ENCODE assay signal across 13 cellular contexts in genomic region chr22:19910180-19910744, GRCh38. TPM values are rescaled to one million over a fixed set of nuclear protein-coding genes. Genes with fewer than 3 reads are reported as not detected.
DNase-seq lines count a peak whose midpoint lies in the region; ATAC-seq, FAIRE-seq and TF ChIP-seq lines count a peak whose summit lies in the region.
"Had no signal": no experiment of that assay in that cellular context is flagged by ENCODE, and none has a peak within 500 bp of the region (broad histone marks: within the 10 kb centered on the region; RNA-seq: fewer than 3 reads in every experiment).

No MANE protein-coding gene starts in this region.

- ATAC-seq in T-helper 17 cell (no peak), HepG2 (peak; percentile 15; the same call in 2 of the 3 replicates), GM18909 (IDR thresholded peaks at IDR 0.05; ENCODE audit: poor library complexity, unreplicated experiment) (no peak), HG03571 (IDR thresholded peaks at IDR 0.05; ENCODE audit: unreplicated experiment) (no peak)

- POLR2A ChIA-PET in A673 (lab: Charles Lee; ENCODE audit: low non-redundant PET) = no interaction called here
- POLR2A ChIA-PET in HepG2 (lab: Yijun Ruan, JAX) = interaction anchor here (0.7 to 2.0 kb wide), 2 partner anchors 55 to 180 kb away, joined by 3 to 8 read pairs; no protein-coding TSS in a partner anchor

- no peaks in the 10 kb centered on the region for H3K79me2 ChIP-seq in HepG2 (ENCODE audit: insufficient read depth, low read length)

- TF ChIP-seq EP300 in HepG2 (IDR thresholded peaks at IDR 0.05; ENCODE audit: low read depth in 2 of 2, low read length in 2 of 2) (no peak), HepG2 (CRISPR knock-in tag; IDR thresholded peaks at IDR 0.05; ENCODE audit: borderline replicate concordance) (no peak)

- CTCF ChIA-PET in A673 (lab: Charles Lee) = interaction anchor here (0.5 to 4.8 kb wide), 13 partner anchors 9 to 335 kb away, joined by 3 to 79 read pairs (median 3); no protein-coding TSS in a partner anchor
- CTCF ChIA-PET in Calu3 (lab: Charles Lee) = interaction anchor here (0.6 to 1.4 kb wide), 14 partner anchors 13 to 231 kb away, joined by 3 to 73 read pairs (median 6); partner anchors contain the start of genes COMT, GNB1L, GP1BB and RTL10
- CTCF ChIA-PET in HepG2 (lab: Yijun Ruan, JAX; ENCODE audit: low intra/inter-chr PET ratio, low total read pairs) = interaction anchor here (1.0 to 3.4 kb wide), 6 partner anchors 37 to 231 kb away, joined by 4 to 39 read pairs (median 6); no protein-coding TSS in a partner anchor

- H3K27ac ChIP-seq in A673 (ENCODE audit: low read depth, low read length, poor library complexity, severe bottlenecking) (no peak overlapping the region), HepG2 (ENCODE audit: extremely low read length, insufficient read depth, low read length) (no peak overlapping the region)
- H3K27ac ChIP-seq: esophagus muscularis mucosa, gastrocnemius medialis, pancreas, SJCRH30, testis had no signal

- H2AFZ ChIP-seq in HepG2 (ENCODE audit: low read length) = no peak overlapping the region

- H4K20me1 ChIP-seq in HepG2 (ENCODE audit: insufficient read depth, low read length) = no peaks in the 10 kb centered on the region; the same call in 1 of the 2 replicates

- no peak overlapping the region for H3K9ac ChIP-seq in HepG2 (ENCODE audit: insufficient read depth, low read depth, low read length)

- H3K4me1 Mint-ChIP-seq in Calu3 (ENCODE audit: low read depth, unreplicated experiment) = peaks cover 5% of the 10 kb centered on the region
- peaks cover 3% of the 10 kb centered on the region for H3K4me1 Mint-ChIP-seq in T-helper 17 cell
- H3K4me1 Mint-ChIP-seq: WTC11 had no signal

- H3K36me3 Mint-ChIP-seq in Calu3 (ENCODE audit: insufficient read depth, unreplicated experiment) (peaks cover 7% of the 10 kb centered on the region), T-helper 17 cell (ENCODE audit: low read depth) (peaks cover 17% of the 10 kb centered on the region)

- TF ChIP-seq CTCF in A673 (conservative IDR thresholded peaks at IDR 0.05; ENCODE audit: low read depth, low read length) = 0 out of 2 replicates have a peak, but pooled peaks have one; percentile 7
- TF ChIP-seq CTCF in Calu3 (IDR thresholded peaks at IDR 0.05; ENCODE audit: unreplicated experiment) = peak; percentile 4
- TF ChIP-seq CTCF in HepG2 (CRISPR knock-in tag; IDR thresholded peaks at IDR 0.05) = no peak

- H3K27me3 ChIP-seq in A673 (replicated peaks; ENCODE audit: insufficient read depth, low read depth, low read length, poor library complexity) = no peaks in the 10 kb centered on the region
- no peaks in the 10 kb centered on the region for H3K27me3 ChIP-seq in HepG2 (ENCODE audit: control insufficient read depth in 1 of 2, insufficient read depth in 2 of 2, low read length in 2 of 2)
- H3K27me3 ChIP-seq: esophagus muscularis mucosa, gastrocnemius medialis, pancreas, SJCRH30, testis had no signal

- 35% methylated on average over 4 of the region's 4 CpGs for WGBS in HepG2 (ENCODE audit: low lambda C conversion rate)

- H3K9me3 Mint-ChIP-seq in Calu3 (ENCODE audit: low read depth, unreplicated experiment) = no peaks in the 10 kb centered on the region

- H3K4me2 ChIP-seq in HepG2 (ENCODE audit: low read depth, low read length) = no peak overlapping the region

- intact Hi-C loops in A673 (cut with micrococcal nuclease; ENCODE audit: unreplicated experiment) (loop anchor here (1.0 to 5.0 kb wide), 2 partner anchors 180 to 278 kb away; no protein-coding TSS in a partner anchor), Calu3 (cut with micrococcal nuclease; ENCODE audit: unreplicated experiment) (loop anchor here (1.0 kb wide), 1 partner anchor 180 kb away; no protein-coding TSS in a partner anchor), HepG2 (cut with micrococcal nuclease; ENCODE audit: unreplicated experiment) (loop anchor here (1.0 to 2.0 kb wide), 3 partner anchors 29 to 180 kb away; no protein-coding TSS in a partner anchor)

- DNase-seq in A673 (ENCODE audit: low spot score) (no peak), Calu3 (no peak), T-helper 17 cell (no peak), HepG2 (ENCODE audit: low spot score) (no peak)
- no peak for DNase-seq in effector CD4-positive, alpha-beta T cell

- H3K36me3 ChIP-seq in A673 (ENCODE audit: insufficient read depth, low read length, poor library complexity, severe bottlenecking) (peaks cover 11% of the 10 kb centered on the region), HepG2 (replicated peaks in 1 of 2; ENCODE audit: control insufficient read depth in 1 of 2, insufficient read depth in 2 of 2, low read length in 2 of 2) (peaks cover 16 to 43% of the 10 kb centered on the region in 2 experiments; a peak in 4 of 5 replicates)

- no peaks in the 10 kb centered on the region for H3K27me3 Mint-ChIP-seq in Calu3 (ENCODE audit: unreplicated experiment)
- no peaks in the 10 kb centered on the region for H3K27me3 Mint-ChIP-seq in T-helper 17 cell

- H3K9me3 ChIP-seq in A673 (ENCODE audit: low read depth, low read length, poor library complexity, severe bottlenecking) = no peaks in the 10 kb centered on the region
- H3K9me3 ChIP-seq in T-helper 17 cell (ENCODE audit: control insufficient read depth, low read length, poor library complexity, severe bottlenecking) = no peaks in the 10 kb centered on the region
- 0 out of 2 replicates have a peak, but pooled peaks cover 4% of the 10 kb centered on the region for H3K9me3 ChIP-seq in HepG2 (ENCODE audit: low read length)
- H3K9me3 ChIP-seq: esophagus muscularis mucosa, gastrocnemius medialis, pancreas, testis had no signal

- no peak for FAIRE-seq in HepG2 (lab: Jason Lieb, UNC)
- FAIRE-seq: pancreas had no signal

- no peak overlapping the region for H3K27ac Mint-ChIP-seq in Calu3 (ENCODE audit: unreplicated experiment)
- peak overlapping the region; percentile 83 for H3K27ac Mint-ChIP-seq in T-helper 17 cell
- H3K27ac Mint-ChIP-seq: WTC11 had no signal

- BruUV-seq in A673 (replicated peaks; lab: Mats Ljungman, UMichigan) (no TSS peak), Calu3 (replicated peaks; lab: Mats Ljungman, UMichigan) (no TSS peak), HepG2 (replicated peaks; lab: Mats Ljungman, UMichigan) (no TSS peak)

- in situ Hi-C loops in HepG2 (cut with HindIII; ENCODE audit: extremely low pct_ligation_motif_present, low pct_unique_long_range_greater_than_20kb) = loop anchor here (10.0 kb wide), 1 partner anchor 155 kb away; no protein-coding TSS in a partner anchor

- no peak overlapping the region for H3K4me3 ChIP-seq in A673 (ENCODE audit: low read depth, low read length, poor library complexity, severe bottlenecking)
- no peak overlapping the region for H3K4me3 ChIP-seq in HepG2 (replicated peaks in 1 of 3; ENCODE audit: insufficient read depth in 1 of 3, low read depth in 2 of 3, low read length in 3 of 3)
- H3K4me3 ChIP-seq: esophagus muscularis mucosa, gastrocnemius medialis, pancreas, SJCRH30, testis had no signal

- TF ChIP-seq POLR2A in HepG2 (IDR thresholded peaks at IDR 0.05; ENCODE audit: insufficient read depth in 1 of 2, low read depth in 2 of 2, low read length in 2 of 2) = no peak

- no peaks in the 10 kb centered on the region for H3K4me1 ChIP-seq in A673 (ENCODE audit: insufficient read depth, low read length, poor library complexity, severe bottlenecking)
- H3K4me1 ChIP-seq in HepG2 (ENCODE audit: insufficient read depth, low read length) = peaks cover 10% of the 10 kb centered on the region
- H3K4me1 ChIP-seq: gastrocnemius medialis, pancreas, testis had no signal

- H3K4me3 Mint-ChIP-seq in Calu3 (ENCODE audit: low read depth, unreplicated experiment) (no peak overlapping the region), T-helper 17 cell (no peak overlapping the region)
- H3K4me3 Mint-ChIP-seq: WTC11 had no signal

- no peak for TF ChIP-seq RAD21 in HepG2 (CRISPR knock-in tag; IDR thresholded peaks at IDR 0.05)

RNA-seq across cellular contexts. Expression of gene COMT, which starts 31.3 kb away (rescaled TPM):
- total RNA-seq in A673 (2021) = 87.8 and 98.6 TPM in 2 replicates
- 165 and 170 TPM in 2 replicates for total RNA-seq in Calu3 (2022)
- 10 to 100 TPM; 28.2 to 37.3 TPM for total RNA-seq in T-helper 17 cell
- total RNA-seq in HepG2 (2016; rRNA removed; fragmentation: Illumina TruSeq; extraction: Trizol) = 144 and 162 TPM in 2 replicates
- 44.0 and 61.5 TPM in 2 replicates for total RNA-seq in HepG2 (2016; cell fraction: cytosol; rRNA removed; fragmentation: Illumina TruSeq; extraction: Trizol; ENCODE audit: low read depth)
- 127 and 167 TPM in 2 replicates for total RNA-seq in HepG2 (2016; cell fraction: insoluble cytoplasmic fraction; rRNA removed; fragmentation: Illumina TruSeq; extraction: Trizol)
- 60.4 and 90.3 TPM in 2 replicates for total RNA-seq in HepG2 (2016; cell fraction: membrane; rRNA removed; fragmentation: Illumina TruSeq; extraction: Trizol)
- total RNA-seq in HepG2 (2016; cell fraction: nucleus; rRNA removed; fragmentation: Illumina TruSeq; extraction: Trizol) = 92.2 and 95.4 TPM in 2 replicates
- 156 and 194 TPM in 2 replicates for polyA plus RNA-seq in HepG2 (2011; rRNA removed)
- polyA plus RNA-seq in HepG2 (2011; cell fraction: cytosol; rRNA removed) = 185 and 260 TPM in 2 replicates
- 192 TPM in 2 replicates for polyA plus RNA-seq in HepG2 (2011; cell fraction: nucleus; rRNA removed)
- 90.6 and 123 TPM in 2 replicates for polyA plus RNA-seq in HepG2 (2012)
- 59.9 and 87.6 TPM in 2 replicates for polyA plus RNA-seq in HepG2 (2016; cell fraction: cytosol; fragmentation: Illumina TruSeq; extraction: Trizol; ENCODE audit: low read depth)
- 139 and 159 TPM in 2 replicates for polyA plus RNA-seq in HepG2 (2016; cell fraction: insoluble cytoplasmic fraction; fragmentation: Illumina TruSeq; extraction: Trizol; ENCODE audit: low read depth)
- 62.3 and 85.6 TPM in 2 replicates for polyA plus RNA-seq in HepG2 (2016; cell fraction: membrane; fragmentation: Illumina TruSeq; extraction: Trizol; ENCODE audit: low read depth)
- 155 and 158 TPM in 2 replicates for polyA plus RNA-seq in HepG2 (2016; cell fraction: nucleus; fragmentation: Illumina TruSeq; extraction: Trizol; ENCODE audit: insufficient read depth, low read depth)
- polyA minus RNA-seq in HepG2 (2011; rRNA and poly(A)+ RNA removed; ENCODE audit: low replicate concordance) = 32.2 and 191 TPM in 2 replicates
- 76.6 and 84.9 TPM in 2 replicates for polyA minus RNA-seq in HepG2 (2011; cell fraction: cytosol; rRNA and poly(A)+ RNA removed)
- polyA minus RNA-seq in HepG2 (2011; cell fraction: nucleus; rRNA and poly(A)+ RNA removed) = 33.6 and 36.1 TPM in 2 replicates

RNA-seq across cellular contexts. Expression of gene TXNRD2, which starts 31.4 kb away (rescaled TPM):
- total RNA-seq in A673 (2021) (25.2 and 32.6 TPM in 2 replicates), Calu3 (2022) (33.7 and 36.3 TPM in 2 replicates), T-helper 17 cell (10 to 100 TPM; 16.8 to 25.6 TPM), HepG2 (2016; rRNA removed; fragmentation: Illumina TruSeq; extraction: Trizol) (16.4 and 18.6 TPM in 2 replicates)
- total RNA-seq in HepG2 (2016; cell fraction: cytosol; rRNA removed; fragmentation: Illumina TruSeq; extraction: Trizol; ENCODE audit: low read depth) = 4.6 and 5.3 TPM in 2 replicates
- total RNA-seq in HepG2 (2016; cell fraction: insoluble cytoplasmic fraction; rRNA removed; fragmentation: Illumina TruSeq; extraction: Trizol) = 16.6 and 20.5 TPM in 2 replicates
- total RNA-seq in HepG2 (2016; cell fraction: membrane; rRNA removed; fragmentation: Illumina TruSeq; extraction: Trizol) = 7.4 and 8.1 TPM in 2 replicates
- 17.3 and 19.7 TPM in 2 replicates for total RNA-seq in HepG2 (2016; cell fraction: nucleus; rRNA removed; fragmentation: Illumina TruSeq; extraction: Trizol)
- polyA plus RNA-seq in HepG2 (2011; rRNA removed) = 17.5 and 23.4 TPM in 2 replicates
- 11.8 and 19.6 TPM in 2 replicates for polyA plus RNA-seq in HepG2 (2011; cell fraction: cytosol; rRNA removed)
- 74.7 and 94.3 TPM in 2 replicates for polyA plus RNA-seq in HepG2 (2011; cell fraction: nucleus; rRNA removed)
- 11.2 and 13.2 TPM in 2 replicates for polyA plus RNA-seq in HepG2 (2012)
- polyA plus RNA-seq in HepG2 (2016; cell fraction: cytosol; fragmentation: Illumina TruSeq; extraction: Trizol; ENCODE audit: low read depth) = 3.6 and 4.0 TPM in 2 replicates
- 17.8 and 20.1 TPM in 2 replicates for polyA plus RNA-seq in HepG2 (2016; cell fraction: insoluble cytoplasmic fraction; fragmentation: Illumina TruSeq; extraction: Trizol; ENCODE audit: low read depth)
- polyA plus RNA-seq in HepG2 (2016; cell fraction: membrane; fragmentation: Illumina TruSeq; extraction: Trizol; ENCODE audit: low read depth) = 5.9 and 6.5 TPM in 2 replicates
- 34.4 and 34.7 TPM in 2 replicates for polyA plus RNA-seq in HepG2 (2016; cell fraction: nucleus; fragmentation: Illumina TruSeq; extraction: Trizol; ENCODE audit: insufficient read depth, low read depth)
- 28.2 and 29.9 TPM in 2 replicates for polyA minus RNA-seq in HepG2 (2011; rRNA and poly(A)+ RNA removed; ENCODE audit: low replicate concordance)
- polyA minus RNA-seq in HepG2 (2011; cell fraction: cytosol; rRNA and poly(A)+ RNA removed) = 10.6 and 12.9 TPM in 2 replicates
- 24.5 and 27.3 TPM in 2 replicates for polyA minus RNA-seq in HepG2 (2011; cell fraction: nucleus; rRNA and poly(A)+ RNA removed)

RNA-seq across cellular contexts. Expression of gene GNB1L, which starts 55.6 kb away (rescaled TPM):
- total RNA-seq in A673 (2021) = 17.8 and 17.9 TPM in 2 replicates
- total RNA-seq in Calu3 (2022) = 9.1 and 13.0 TPM in 2 replicates
- 1 to 10 TPM; 5.0 to 6.2 TPM for total RNA-seq in T-helper 17 cell
- 7.4 and 7.7 TPM in 2 replicates for total RNA-seq in HepG2 (2016; rRNA removed; fragmentation: Illumina TruSeq; extraction: Trizol)
- 2.1 and 3.2 TPM in 2 replicates for total RNA-seq in HepG2 (2016; cell fraction: cytosol; rRNA removed; fragmentation: Illumina TruSeq; extraction: Trizol; ENCODE audit: low read depth)
- total RNA-seq in HepG2 (2016; cell fraction: insoluble cytoplasmic fraction; rRNA removed; fragmentation: Illumina TruSeq; extraction: Trizol) = 7.8 and 8.7 TPM in 2 replicates
- 4.1 and 4.4 TPM in 2 replicates for total RNA-seq in HepG2 (2016; cell fraction: membrane; rRNA removed; fragmentation: Illumina TruSeq; extraction: Trizol)
- total RNA-seq in HepG2 (2016; cell fraction: nucleus; rRNA removed; fragmentation: Illumina TruSeq; extraction: Trizol) = 4.8 and 5.3 TPM in 2 replicates
- polyA plus RNA-seq in HepG2 (2011; rRNA removed) = 2.1 and 2.5 TPM in 2 replicates
- polyA plus RNA-seq in HepG2 (2011; cell fraction: cytosol; rRNA removed) = 1.7 and 3.9 TPM in 2 replicates
- 4.7 and 6.8 TPM in 2 replicates for polyA plus RNA-seq in HepG2 (2011; cell fraction: nucleus; rRNA removed)
- polyA plus RNA-seq in HepG2 (2012) = 2.4 and 4.1 TPM in 2 replicates
- polyA plus RNA-seq in HepG2 (2016; cell fraction: cytosol; fragmentation: Illumina TruSeq; extraction: Trizol; ENCODE audit: low read depth) = 1.7 and 2.3 TPM in 2 replicates
- polyA plus RNA-seq in HepG2 (2016; cell fraction: insoluble cytoplasmic fraction; fragmentation: Illumina TruSeq; extraction: Trizol; ENCODE audit: low read depth) = 5.9 and 6.5 TPM in 2 replicates
- 2.8 and 3.1 TPM in 2 replicates for polyA plus RNA-seq in HepG2 (2016; cell fraction: membrane; fragmentation: Illumina TruSeq; extraction: Trizol; ENCODE audit: low read depth)
- polyA plus RNA-seq in HepG2 (2016; cell fraction: nucleus; fragmentation: Illumina TruSeq; extraction: Trizol; ENCODE audit: insufficient read depth, low read depth) = 4.2 and 7.0 TPM in 2 replicates
- polyA minus RNA-seq in HepG2 (2011; rRNA and poly(A)+ RNA removed; ENCODE audit: low replicate concordance) = 2.4 and 4.9 TPM in 2 replicates
- polyA minus RNA-seq in HepG2 (2011; cell fraction: cytosol; rRNA and poly(A)+ RNA removed) = 1.7 and 2.4 TPM in 2 replicates
- polyA minus RNA-seq in HepG2 (2011; cell fraction: nucleus; rRNA and poly(A)+ RNA removed) = 0.75 and 1.8 TPM in 2 replicates

RNA-seq across cellular contexts. Expression of gene RTL10, which starts 55.6 kb away (rescaled TPM):
- 22.7 and 25.6 TPM in 2 replicates for total RNA-seq in A673 (2021)
- total RNA-seq in Calu3 (2022) = 26.2 and 28.7 TPM in 2 replicates
- total RNA-seq in T-helper 17 cell = 10 to 100 TPM; 12.4 to 13.1 TPM
- 14.1 and 17.6 TPM in 2 replicates for total RNA-seq in HepG2 (2016; rRNA removed; fragmentation: Illumina TruSeq; extraction: Trizol)
- total RNA-seq in HepG2 (2016; cell fraction: cytosol; rRNA removed; fragmentation: Illumina TruSeq; extraction: Trizol; ENCODE audit: low read depth) = 2.4 and 2.6 TPM in 2 replicates
- 10.3 and 13.8 TPM in 2 replicates for total RNA-seq in HepG2 (2016; cell fraction: insoluble cytoplasmic fraction; rRNA removed; fragmentation: Illumina TruSeq; extraction: Trizol)
- total RNA-seq in HepG2 (2016; cell fraction: membrane; rRNA removed; fragmentation: Illumina TruSeq; extraction: Trizol) = 6.4 and 6.7 TPM in 2 replicates
- 15.1 and 15.3 TPM in 2 replicates for total RNA-seq in HepG2 (2016; cell fraction: nucleus; rRNA removed; fragmentation: Illumina TruSeq; extraction: Trizol)
- polyA plus RNA-seq in HepG2 (2011; rRNA removed) = 15.8 and 18.2 TPM in 2 replicates
- 8.3 and 9.5 TPM in 2 replicates for polyA plus RNA-seq in HepG2 (2011; cell fraction: cytosol; rRNA removed)
- polyA plus RNA-seq in HepG2 (2011; cell fraction: nucleus; rRNA removed) = 47.3 and 53.1 TPM in 2 replicates
- 11.3 and 11.9 TPM in 2 replicates for polyA plus RNA-seq in HepG2 (2012)
- polyA plus RNA-seq in HepG2 (2016; cell fraction: cytosol; fragmentation: Illumina TruSeq; extraction: Trizol; ENCODE audit: low read depth) = 1.3 and 1.5 TPM in 2 replicates
- polyA plus RNA-seq in HepG2 (2016; cell fraction: insoluble cytoplasmic fraction; fragmentation: Illumina TruSeq; extraction: Trizol; ENCODE audit: low read depth) = 8.2 and 12.3 TPM in 2 replicates
- polyA plus RNA-seq in HepG2 (2016; cell fraction: membrane; fragmentation: Illumina TruSeq; extraction: Trizol; ENCODE audit: low read depth) = 2.5 and 3.1 TPM in 2 replicates
- polyA plus RNA-seq in HepG2 (2016; cell fraction: nucleus; fragmentation: Illumina TruSeq; extraction: Trizol; ENCODE audit: insufficient read depth, low read depth) = 23.5 and 25.4 TPM in 2 replicates
- polyA minus RNA-seq in HepG2 (2011; rRNA and poly(A)+ RNA removed; ENCODE audit: low replicate concordance) = 46.0 and 112 TPM in 2 replicates
- 8.4 and 10.0 TPM in 2 replicates for polyA minus RNA-seq in HepG2 (2011; cell fraction: cytosol; rRNA and poly(A)+ RNA removed)
- polyA minus RNA-seq in HepG2 (2011; cell fraction: nucleus; rRNA and poly(A)+ RNA removed) = 21.9 and 23.7 TPM in 2 replicates
